ENCODE assay signal across 11 cellular contexts in genomic region chr12:32536000-32536345, GRCh38.
DNase-seq lines count a peak whose midpoint lies in the region; ATAC-seq, FAIRE-seq and TF ChIP-seq lines count a peak whose summit lies in the region.
"Had no signal": no experiment of that assay in that cellular context is flagged by ENCODE, and none has a peak within 500 bp of the region (broad histone marks: within the 10 kb centered on the region; RNA-seq: fewer than 3 reads in every experiment).

No MANE protein-coding gene starts in this region.

- no peak overlapping the region for H3K27ac Mint-ChIP-seq in endodermal cell

- no peaks in the 10 kb centered on the region for H3K9me3 Mint-ChIP-seq in endodermal cell

- 56 to 59% methylated on average over 1 of the region's 1 CpG for WGBS in heart right ventricle, 2 donors
- 19 to 24% methylated on average over 1 of the region's 1 CpG for WGBS in pancreas, 2 donors
- 100% methylated on average over 1 of the region's 1 CpG; no CpG with 5 or more reads in 1 of the 2 experiments for WGBS in endodermal cell (ENCODE audit: insufficient coverage in 1 of 2, insufficient read length in 1 of 2), 2 experiments

- TF ChIP-seq CTCF in heart right ventricle (IDR thresholded peaks at IDR 0.05) (no peak), pancreas (IDR thresholded peaks at IDR 0.05) (no peak), endodermal cell (conservative IDR thresholded peaks at IDR 0.05) (no peak)

- peaks cover 5% of the 10 kb centered on the region for H3K36me3 Mint-ChIP-seq in endodermal cell (ENCODE audit: low read depth)

- no peaks in the 10 kb centered on the region for H3K9me3 ChIP-seq in heart right ventricle
- no peaks in the 10 kb centered on the region for H3K9me3 ChIP-seq in duodenal mucosa (ENCODE audit: control insufficient read depth in 1 of 2, low read length in 2 of 2)
- no peaks in the 10 kb centered on the region for H3K9me3 ChIP-seq in pancreas
- no peaks in the 10 kb centered on the region for H3K9me3 ChIP-seq in endodermal cell (ENCODE audit: control insufficient read depth, low read length)

- H3K27me3 Mint-ChIP-seq in endodermal cell (ENCODE audit: insufficient read depth), result peaks cover 24% of the 10 kb centered on the region

- intact Hi-C loops in heart right ventricle (cut with DNase I), result loop anchor here in 1 of 10 donors (5.0 kb wide), 1 partner anchor 79 kb away; no protein-coding TSS in a partner anchor
- intact Hi-C loops in Right ventricle myocardium superior (cut with DNase I), result loop anchor here (5.0 kb wide), 1 partner anchor 74 kb away; no protein-coding TSS in a partner anchor
- intact Hi-C loops in pancreas (cut with DNase I), result no loop called here

- H3K4me3 ChIP-seq in heart right ventricle (peak overlapping the region in 9 of 10 donors; percentile 33 to 62 (median 56)), duodenal mucosa (ENCODE audit: low read depth in 1 of 2, low read length in 2 of 2) (peak overlapping the region; percentile 51 to 65), pancreas (peak overlapping the region in 2 of 4 donors; percentile 27 to 35), endodermal cell (ENCODE audit: low read length) (no peak overlapping the region)

- peak overlapping the region; percentile 62 to 89 (median 75) for H3K27ac ChIP-seq in heart right ventricle
- H3K27ac ChIP-seq in duodenal mucosa (ENCODE audit: low read depth, low read length), result no peak overlapping the region
- H3K27ac ChIP-seq in pancreas, result peak overlapping the region in 3 of 4 donors; percentile 4 to 68 (median 62)
- no peak overlapping the region for H3K27ac ChIP-seq in endodermal cell (ENCODE audit: low read depth, low read length)
- H3K27ac ChIP-seq: foreskin keratinocyte had no signal

- H3K9ac ChIP-seq in duodenal mucosa (ENCODE audit: low read depth in 1 of 2, low read length in 2 of 2) (peak overlapping the region in 1 of 2 donors; percentile 65), endodermal cell (ENCODE audit: extremely low read depth, low read length, poor library complexity, severe bottlenecking) (no peak overlapping the region)

- H3K4me3 Mint-ChIP-seq in endodermal cell, result no peak overlapping the region

- peaks cover 3 to 79% (median 64%) of the 10 kb centered on the region in 9 donors for H3K4me1 ChIP-seq in heart right ventricle
- H3K4me1 ChIP-seq in duodenal mucosa (ENCODE audit: control insufficient read depth in 1 of 2, insufficient read depth in 2 of 2, low read length in 2 of 2), result peaks cover 22 to 28% of the 10 kb centered on the region in 2 donors
- peaks cover 30 to 49% (median 46%) of the 10 kb centered on the region in 3 donors for H3K4me1 ChIP-seq in pancreas
- no peaks in the 10 kb centered on the region for H3K4me1 ChIP-seq in endodermal cell (ENCODE audit: control insufficient read depth, insufficient read depth, low read length)

- DNase-seq in heart right ventricle (no peak), Right ventricle myocardium superior (no peak), pancreas (no peak), endodermal cell (no peak), NCI-H510A treated with DMSO at 0.1 percent for 48 hours (lab: John Stamatoyannopoulos, UW) (no peak), germinal center (ENCODE audit: low spot score) (no peak)
- no peak for DNase-seq in effector CD4-positive, alpha-beta T cell
- DNase-seq: activated CD8-positive, alpha-beta memory T cell treated with anti-CD3 and anti-CD28 coated beads for 24 hours; NK-92 treated with Interleukin-12 subunit alpha and Interleukin-12 subunit beta, amount 100 ng/mL, for 24 hours had no signal

- H3K36me3 ChIP-seq in heart right ventricle, result no peaks in the 10 kb centered on the region
- H3K36me3 ChIP-seq in duodenal mucosa (ENCODE audit: control insufficient read depth in 1 of 2, insufficient read depth in 2 of 2, low read length in 2 of 2), result no peaks in the 10 kb centered on the region
- no peaks in the 10 kb centered on the region for H3K36me3 ChIP-seq in pancreas
- no peaks in the 10 kb centered on the region for H3K36me3 ChIP-seq in endodermal cell (ENCODE audit: control insufficient read depth, insufficient read depth, low read length)

- ATAC-seq in heart right ventricle (no peak), Right ventricle myocardium superior (ENCODE audit: poor library complexity) (no peak), pancreas (no peak)

- H3K27me3 ChIP-seq in heart right ventricle (no peaks in the 10 kb centered on the region), duodenal mucosa (ENCODE audit: control insufficient read depth in 1 of 2, insufficient read depth in 2 of 2, low read length in 2 of 2) (no peaks in the 10 kb centered on the region), pancreas (no peaks in the 10 kb centered on the region), endodermal cell (ENCODE audit: control insufficient read depth, insufficient read depth, low read length, poor library complexity, severe bottlenecking) (no peaks in the 10 kb centered on the region)
- H3K27me3 ChIP-seq: foreskin keratinocyte had no signal

- peaks cover 22% of the 10 kb centered on the region for H3K4me1 Mint-ChIP-seq in endodermal cell

- FAIRE-seq in pancreas (lab: Jason Lieb, UNC), result no peak

Comparison
In these comparisons a context has a peak if more than half of its experiments do, and no peak if none do; other contexts are left out.
1. H3K27ac ChIP-seq: peak in heart right ventricle (10 of 10) and pancreas (3 of 4); none in duodenal mucosa (single experiment) and endodermal cell (single experiment).